In the genomic region with DNA sequence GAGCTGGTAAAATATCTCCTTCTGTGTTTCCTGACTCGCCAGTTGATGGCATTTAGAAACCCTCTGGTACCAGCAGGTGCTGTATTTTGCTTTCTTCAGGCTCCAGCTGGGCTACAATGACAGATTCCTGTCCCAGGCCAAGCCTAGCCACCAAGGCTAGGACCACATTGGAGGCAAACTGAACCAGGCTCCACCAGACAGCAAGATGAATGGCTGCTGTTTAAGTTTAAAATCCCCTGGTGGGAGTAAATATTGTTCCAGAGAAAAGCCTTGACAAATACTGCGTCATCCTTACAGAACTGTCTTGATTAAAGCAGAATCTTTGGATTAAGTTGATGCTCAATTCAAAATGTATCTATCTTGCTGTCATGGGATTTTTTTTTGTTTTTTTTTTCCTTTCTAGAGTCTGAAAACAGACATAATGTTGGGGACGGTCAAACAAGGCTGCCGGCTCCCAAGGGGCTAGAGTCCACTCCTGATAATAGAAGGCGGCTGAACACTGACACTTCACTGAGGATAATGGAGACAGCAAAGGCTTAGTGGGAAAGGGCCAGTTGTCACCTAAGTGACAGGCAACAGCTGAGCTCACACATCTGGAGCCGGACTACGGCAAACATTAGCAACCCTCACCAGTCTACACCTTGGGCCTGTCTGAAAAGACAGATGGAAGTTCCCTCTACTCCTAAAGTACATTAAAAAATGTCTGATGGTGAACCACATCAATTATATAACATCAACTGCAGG, we compare ENCODE assay signal across 8 cellular contexts. TPM values are rescaled to one million over a fixed set of nuclear protein-coding genes. Genes with fewer than 3 reads are reported as not detected.
DNase-seq lines count a peak whose midpoint lies in the region; ATAC-seq and TF ChIP-seq lines count a peak whose summit lies in the region.

No MANE protein-coding gene starts in this region.

- CTCF ChIA-PET in AG04450 (lab: Charles Lee): interaction anchor here (1.3 to 2.2 kb wide), 4 partner anchors 18 to 749 kb away, joined by 3 to 8 read pairs (median 6); no protein-coding TSS in a partner anchor

- TF ChIP-seq CTCF in AG04450 (IDR thresholded peaks at IDR 0.05; ENCODE audit: low read depth, low read length) (no peak), coronary artery (IDR thresholded peaks at IDR 0.05) (no peak), nephron (IDR thresholded peaks at IDR 0.05; ENCODE audit: unreplicated experiment in 3 of 3) (no peak)

- DNase-seq in AG04450 (ENCODE audit: low read depth, low spot score) (no peak), NCI-H146 (lab: John Stamatoyannopoulos, UW) (peak; percentile 37), coronary artery (ENCODE audit: low spot score) (no peak), NAMALWA (ENCODE audit: low spot score) (no peak), RPMI8226 (no peak)
- DNase-seq in naive thymus-derived CD8-positive, alpha-beta T cell: no peak

- no peaks in the 10 kb centered on the region for H3K9me3 Mint-ChIP-seq in nephron
- H3K9me3 Mint-ChIP-seq in naive thymus-derived CD8-positive, alpha-beta T cell: no peaks in the 10 kb centered on the region

- H3K4me3 ChIP-seq in AG04450 (ENCODE audit: low read depth, low read length) (peak overlapping the region; percentile 94), coronary artery (peak overlapping the region; percentile 86)

- POLR2A ChIA-PET in AG04450 (lab: Yijun Ruan, JAX): no interaction called here
- POLR2A ChIA-PET in naive thymus-derived CD8-positive, alpha-beta T cell (lab: Charles Lee): no interaction called here

- H3K27me3 Mint-ChIP-seq in nephron (ENCODE audit: low read depth): peaks cover 3% of the 10 kb centered on the region
- peaks cover 24 to 58% (median 48%) of the 10 kb centered on the region in 5 donors for H3K27me3 Mint-ChIP-seq in naive thymus-derived CD8-positive, alpha-beta T cell

- peaks cover under 1% of the 10 kb centered on the region for H3K27me3 ChIP-seq in AG04450 (ENCODE audit: control insufficient read depth, insufficient read depth, low read length)

- peak overlapping the region; percentile 92 to 96 (median 93) for H3K27ac Mint-ChIP-seq in nephron
- no peak overlapping the region for H3K27ac Mint-ChIP-seq in naive thymus-derived CD8-positive, alpha-beta T cell

- peaks cover 56% of the 10 kb centered on the region for H3K4me1 Mint-ChIP-seq in nephron
- peaks cover 3 to 20% (median 17%) of the 10 kb centered on the region in 4 donors for H3K4me1 Mint-ChIP-seq in naive thymus-derived CD8-positive, alpha-beta T cell

- H3K27ac ChIP-seq in AG04450 (ENCODE audit: low read depth, low read length) (no peak overlapping the region), coronary artery (peak overlapping the region in 1 of 2 donors; percentile 34)

- peak overlapping the region; percentile 92 to 94 (median 92) for H3K4me3 Mint-ChIP-seq in nephron
- H3K4me3 Mint-ChIP-seq in naive thymus-derived CD8-positive, alpha-beta T cell: peak overlapping the region in 4 of 10 donors; percentile 43 to 78 (median 57)

- H3K36me3 Mint-ChIP-seq in nephron (ENCODE audit: low read depth): no peaks in the 10 kb centered on the region
- peaks cover 0 to 3% (median 0%) of the 10 kb centered on the region in 3 donors for H3K36me3 Mint-ChIP-seq in naive thymus-derived CD8-positive, alpha-beta T cell

- H3K9me3 ChIP-seq in AG04450 (ENCODE audit: control insufficient read depth, insufficient read depth, low read length): no peaks in the 10 kb centered on the region; the same call in 1 of the 2 replicates

- no peak for ATAC-seq in naive thymus-derived CD8-positive, alpha-beta T cell
- ATAC-seq in HG03097 (IDR thresholded peaks at IDR 0.05; ENCODE audit: low FRiP score, unreplicated experiment): no peak

RNA-seq across cellular contexts. Expression of a gene that starts 1.8 kb away (rescaled TPM):
- polyA plus RNA-seq in AG04450 (2011; rRNA removed): 36.0 and 50.0 TPM in 2 replicates
- polyA minus RNA-seq in AG04450 (2011; rRNA and poly(A)+ RNA removed): 115 and 137 TPM in 2 replicates
- 1 to 10 TPM; 1.7 to 2.4 TPM for total RNA-seq in naive thymus-derived CD8-positive, alpha-beta T cell
- under 1 TPM in 1 of 3 donors, not detected in 2; 0.34 TPM for polyA plus RNA-seq in naive thymus-derived CD8-positive, alpha-beta T cell

Comparison
In these comparisons a context has a peak if more than half of its experiments do, and no peak if none do; other contexts are left out.
1. H3K27ac Mint-ChIP-seq: peak in nephron (3 of 3); none in naive thymus-derived CD8-positive, alpha-beta T cell (0 of 10).
2. RNA of a gene that starts 1.8 kb away (polyA plus RNA-seq): 36.0 to 50.0 TPM in AG04450; 0.34 TPM in naive thymus-derived CD8-positive, alpha-beta T cell; every median in the first group is over 10 times any median in the second.